ENCODE assay signal across 2 cellular contexts in the genomic region with DNA sequence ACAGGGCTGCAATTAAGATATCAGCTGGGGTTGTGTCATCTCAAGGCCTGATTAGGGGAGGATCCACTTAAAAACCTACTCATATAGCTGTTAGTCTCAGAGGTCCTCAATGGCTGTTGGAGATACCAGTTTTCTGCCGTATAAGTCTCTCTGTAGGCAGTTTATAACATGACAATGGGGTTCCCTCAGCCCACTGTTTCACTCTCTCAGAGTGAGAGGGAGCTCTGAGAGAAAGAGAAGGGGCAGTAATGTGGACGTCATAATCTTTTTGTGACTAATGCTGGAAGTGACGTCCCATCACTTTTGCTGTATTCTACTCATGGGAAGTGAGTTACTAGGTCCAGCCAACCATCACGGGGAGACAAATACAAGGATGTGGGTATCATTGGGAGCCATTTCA.
TF ChIP-seq lines count a peak whose summit lies in the region.

No MANE protein-coding gene starts in this region.

TF ChIP-seq in HEK293, 187 proteins besides CTCF, POLR2A, EP300 and RAD21:
- TF ChIP-seq ZNF335 (tag by site-specific recombination; conservative IDR thresholded peaks at IDR 0.05) (peak; percentile 55; the same call in 1 of the 2 replicates), ZNF629 (tag by site-specific recombination; IDR thresholded peaks at IDR 0.05) (peak; percentile 76), PRDM1 (tag by site-specific recombination; IDR thresholded peaks at IDR 0.05) (peak; percentile 48; the same call in 1 of the 2 replicates), ZNF530 (tag by site-specific recombination; IDR thresholded peaks at IDR 0.05; ENCODE audit: low read depth) (peak; percentile 76; the same call in 1 of the 2 replicates), ZBTB20 (tag by site-specific recombination; IDR thresholded peaks at IDR 0.05) (no peak), ZNF324 (tag by site-specific recombination; IDR thresholded peaks at IDR 0.05) (no peak), ZBTB21 (tag by site-specific recombination; IDR thresholded peaks at IDR 0.05) (peak; percentile 69)
- TF ChIP-seq, protein P1, sequence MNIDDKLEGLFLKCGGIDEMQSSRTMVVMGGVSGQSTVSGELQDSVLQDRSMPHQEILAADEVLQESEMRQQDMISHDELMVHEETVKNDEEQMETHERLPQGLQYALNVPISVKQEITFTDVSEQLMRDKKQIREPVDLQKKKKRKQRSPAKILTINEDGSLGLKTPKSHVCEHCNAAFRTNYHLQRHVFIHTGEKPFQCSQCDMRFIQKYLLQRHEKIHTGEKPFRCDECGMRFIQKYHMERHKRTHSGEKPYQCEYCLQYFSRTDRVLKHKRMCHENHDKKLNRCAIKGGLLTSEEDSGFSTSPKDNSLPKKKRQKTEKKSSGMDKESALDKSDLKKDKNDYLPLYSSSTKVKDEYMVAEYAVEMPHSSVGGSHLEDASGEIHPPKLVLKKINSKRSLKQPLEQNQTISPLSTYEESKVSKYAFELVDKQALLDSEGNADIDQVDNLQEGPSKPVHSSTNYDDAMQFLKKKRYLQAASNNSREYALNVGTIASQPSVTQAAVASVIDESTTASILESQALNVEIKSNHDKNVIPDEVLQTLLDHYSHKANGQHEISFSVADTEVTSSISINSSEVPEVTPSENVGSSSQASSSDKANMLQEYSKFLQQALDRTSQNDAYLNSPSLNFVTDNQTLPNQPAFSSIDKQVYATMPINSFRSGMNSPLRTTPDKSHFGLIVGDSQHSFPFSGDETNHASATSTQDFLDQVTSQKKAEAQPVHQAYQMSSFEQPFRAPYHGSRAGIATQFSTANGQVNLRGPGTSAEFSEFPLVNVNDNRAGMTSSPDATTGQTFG (tag by site-specific recombination; IDR thresholded peaks at IDR 0.05; ENCODE audit: borderline replicate concordance): no peak
TF ChIP-seq in HEK293: peak in this region for 5.

TF ChIP-seq in HEK293T, 16 proteins besides CTCF, POLR2A, EP300 and RAD21 (continued from another document):
- no peak for TF ChIP-seq LEF1 (IDR thresholded peaks at IDR 0.05; ENCODE audit: borderline replicate concordance)
- no peak for TF ChIP-seq NFRKB (IDR thresholded peaks at IDR 0.05)
- TF ChIP-seq TARDBP (IDR thresholded peaks at IDR 0.05): no peak
- TF ChIP-seq FOXA1 (IDR thresholded peaks at IDR 0.05): no peak
- TF ChIP-seq L3MBTL2 (conservative IDR thresholded peaks at IDR 0.05): no peak
- TF ChIP-seq SP1 (IDR thresholded peaks at IDR 0.05): no peak
- no peak for TF ChIP-seq ARNT (IDR thresholded peaks at IDR 0.05)
- TF ChIP-seq SUZ12 (IDR thresholded peaks at IDR 0.05): no peak
- TF ChIP-seq ELF4 (IDR thresholded peaks at IDR 0.05): no peak
- TF ChIP-seq BHLHE40 (IDR thresholded peaks at IDR 0.05; ENCODE audit: borderline replicate concordance): no peak
- no peak for TF ChIP-seq PKNOX1 (IDR thresholded peaks at IDR 0.05)
- no peak for TF ChIP-seq FOXM1 (IDR thresholded peaks at IDR 0.05; ENCODE audit: borderline replicate concordance)
- no peak for TF ChIP-seq HDGF (IDR thresholded peaks at IDR 0.05; ENCODE audit: borderline replicate concordance)
